1 cellular context compared by ENCODE assay signal in the genomic region with DNA sequence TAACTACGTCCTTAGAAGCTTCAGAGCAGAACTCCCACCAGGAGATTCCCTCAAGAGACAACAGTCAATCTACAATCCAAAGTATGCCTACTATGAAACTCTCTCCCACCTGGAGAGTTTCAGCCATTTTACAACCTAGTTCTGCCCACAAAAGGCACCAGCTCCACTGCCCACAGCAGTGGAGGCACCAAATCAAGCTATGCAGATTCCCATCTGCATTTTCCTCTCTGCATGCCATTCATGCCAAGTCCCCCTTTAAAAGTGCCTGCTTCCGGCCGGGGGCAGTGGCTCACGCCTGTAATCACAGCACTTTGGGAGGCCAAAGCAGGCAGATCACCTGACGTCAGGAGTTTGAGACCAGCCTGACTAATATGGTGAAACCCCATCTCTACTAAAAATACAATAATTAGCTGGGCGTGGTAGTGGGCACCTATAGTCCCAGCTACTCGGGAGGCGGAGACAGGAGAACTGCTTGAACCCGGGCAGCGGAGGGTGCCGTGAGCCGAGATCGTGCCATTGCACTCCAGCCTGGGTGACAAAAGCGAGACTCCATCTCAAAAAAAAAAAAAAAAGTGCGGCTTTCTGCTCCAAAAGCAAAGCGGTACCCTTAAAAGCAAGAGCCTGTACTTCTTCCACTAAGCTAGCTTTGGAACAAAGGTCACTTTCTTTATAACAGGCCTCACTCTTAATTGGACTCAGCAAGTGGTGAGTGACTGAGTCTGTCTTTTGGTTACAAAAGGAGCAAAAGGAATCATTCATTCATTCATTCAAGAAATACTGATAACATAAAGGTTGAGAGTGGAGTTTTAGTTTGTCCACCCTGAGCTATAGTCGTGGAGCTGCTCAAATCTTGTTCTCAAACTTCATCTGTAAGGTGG.
TF ChIP-seq lines count a peak whose summit lies in the region.

No MANE protein-coding gene starts in this region.

TF ChIP-seq in WTC11, 78 proteins besides CTCF, POLR2A, EP300 and RAD21 (continued from another document):
- TF ChIP-seq, protein P1, sequence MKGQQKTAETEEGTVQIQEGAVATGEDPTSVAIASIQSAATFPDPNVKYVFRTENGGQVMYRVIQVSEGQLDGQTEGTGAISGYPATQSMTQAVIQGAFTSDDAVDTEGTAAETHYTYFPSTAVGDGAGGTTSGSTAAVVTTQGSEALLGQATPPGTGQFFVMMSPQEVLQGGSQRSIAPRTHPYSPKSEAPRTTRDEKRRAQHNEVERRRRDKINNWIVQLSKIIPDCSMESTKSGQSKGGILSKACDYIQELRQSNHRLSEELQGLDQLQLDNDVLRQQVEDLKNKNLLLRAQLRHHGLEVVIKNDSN (CRISPR knock-in tag; IDR thresholded peaks at IDR 0.05), result peak; percentile 30; the same call in 1 of the 2 replicates
- TF ChIP-seq NFE2L1 (CRISPR knock-in tag; IDR thresholded peaks at IDR 0.05) (no peak), TCF7 (CRISPR knock-in tag; IDR thresholded peaks at IDR 0.05; ENCODE audit: low read depth) (no peak)
